In genomic region chr7:135147899-135148721, GRCh38 we compare ENCODE assay signal across 1 cellular context.
A peak's percentile ranks its signal among the peaks of the same experiment; 100 is the strongest.
TF ChIP-seq lines count a peak whose summit lies in the region.

TSS of gene TMEM140 (plus strand) at chr7:135148072. CDS start at chr7:135164442, 16,370 bp downstream.

TF ChIP-seq in GM12878, 131 proteins besides CTCF, POLR2A, EP300 and RAD21 (continued from another document and continues in another):
- TF ChIP-seq HSF1 (IDR thresholded peaks at IDR 0.05; ENCODE audit: low read depth, low read length), result no peak
- TF ChIP-seq NFYA (IDR thresholded peaks at IDR 0.05; ENCODE audit: borderline replicate concordance, low read depth, low read length), result no peak
- peak; percentile 88 for TF ChIP-seq CREB1 (IDR thresholded peaks at IDR 0.05; ENCODE audit: low read depth)
- TF ChIP-seq NFIC (IDR thresholded peaks at IDR 0.05; ENCODE audit: low read depth, low read length), result peak; percentile 48; the same call in 1 of the 2 replicates
- TF ChIP-seq SMAD5 (IDR thresholded peaks at IDR 0.05; ENCODE audit: low read depth), result 0 out of 2 replicates have a peak, but pooled peaks have one; percentile 22
- TF ChIP-seq E4F1 (IDR thresholded peaks at IDR 0.05; ENCODE audit: borderline replicate concordance, partially characterized antibody), result no peak
- TF ChIP-seq ZNF217 (IDR thresholded peaks at IDR 0.05), result no peak
- TF ChIP-seq EZH2 (IDR thresholded peaks at IDR 0.05; ENCODE audit: borderline replicate concordance, control insufficient read depth, low read depth, low read length), result no peak
- peak; percentile 82 for TF ChIP-seq MXI1 (IDR thresholded peaks at IDR 0.05; ENCODE audit: low read depth, low read length)
- no peak for TF ChIP-seq SREBF2 (IDR thresholded peaks at IDR 0.05; ENCODE audit: low read length)
- TF ChIP-seq CREM (IDR thresholded peaks at IDR 0.05; ENCODE audit: low read depth), result peak; percentile 80
- TF ChIP-seq REST (IDR thresholded peaks at IDR 0.05; ENCODE audit: low read depth, low read length), result no peak
- TF ChIP-seq BCLAF1 (IDR thresholded peaks at IDR 0.05), result no peak
- TF ChIP-seq ZBTB40 (IDR thresholded peaks at IDR 0.05; ENCODE audit: borderline replicate concordance), result no peak
- peak; percentile 74 for TF ChIP-seq JUNB (IDR thresholded peaks at IDR 0.05)
- peak; percentile 99 for TF ChIP-seq ATF7 (IDR thresholded peaks at IDR 0.05; ENCODE audit: low read depth)
- peak; percentile 63 for TF ChIP-seq IKZF1 (conservative IDR thresholded peaks at IDR 0.05)
- TF ChIP-seq ELK1 (IDR thresholded peaks at IDR 0.05; ENCODE audit: low read depth, low read length), result no peak
- no peak for TF ChIP-seq ZBTB4 (CRISPR knock-in tag; IDR thresholded peaks at IDR 0.05)
- peak; percentile 54 to 76; a peak in 2 of 4 replicates for TF ChIP-seq BHLHE40 (IDR thresholded peaks at IDR 0.05; ENCODE audit: borderline replicate concordance in 1 of 2, low read depth in 2 of 2, low read length in 1 of 2)
- TF ChIP-seq ZNF687 (IDR thresholded peaks at IDR 0.05), result peak; percentile 81
- 0 out of 2 replicates have a peak, but pooled peaks have one; percentile 53 for TF ChIP-seq HDGF (IDR thresholded peaks at IDR 0.05)
- no peak for TF ChIP-seq E2F4 (IDR thresholded peaks at IDR 0.05; ENCODE audit: low read depth, low read length)
- TF ChIP-seq STAT3 (IDR thresholded peaks at IDR 0.05; ENCODE audit: low read depth, low read length), result peak; percentile 100
- peak; percentile 67 for TF ChIP-seq RUNX3 (IDR thresholded peaks at IDR 0.05; ENCODE audit: low read length)
- peak; percentile 78; the same call in 1 of the 2 replicates for TF ChIP-seq TBL1XR1 (IDR thresholded peaks at IDR 0.05; ENCODE audit: low read depth, low read length)
- peak; percentile 57; the same call in 1 of the 2 replicates for TF ChIP-seq JUND (IDR thresholded peaks at IDR 0.05; ENCODE audit: low read depth, low read length)
- TF ChIP-seq BACH1 (IDR thresholded peaks at IDR 0.05; ENCODE audit: borderline replicate concordance), result peak; percentile 46; the same call in 1 of the 2 replicates
- no peak for TF ChIP-seq YBX1 (IDR thresholded peaks at IDR 0.05)
